ENCODE assay signal across 16 cellular contexts in the genomic region with DNA sequence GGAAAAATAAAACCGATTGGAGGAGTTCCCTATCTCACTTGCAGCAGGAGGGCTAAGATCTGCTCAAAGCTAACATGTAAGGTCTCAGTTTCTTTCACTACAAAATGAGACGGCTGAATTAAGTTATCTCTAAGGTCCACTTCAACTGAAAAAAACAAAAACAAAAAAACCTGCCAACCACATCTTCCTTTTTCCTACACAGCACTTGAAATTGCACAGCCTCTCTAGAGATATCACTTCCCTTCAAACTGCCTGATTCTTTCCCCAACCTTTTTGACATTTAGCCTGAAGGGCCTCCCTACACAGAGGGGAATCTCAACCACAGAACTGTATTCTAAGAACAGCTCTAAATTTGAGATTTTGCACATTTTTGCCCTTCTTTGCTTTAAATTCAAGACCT.
DNase-seq lines count a peak whose midpoint lies in the region; ATAC-seq and TF ChIP-seq lines count a peak whose summit lies in the region.
"Had no signal": no experiment of that assay in that cellular context is flagged by ENCODE, and none has a peak within 500 bp of the region (broad histone marks: within the 10 kb centered on the region; RNA-seq: fewer than 3 reads in every experiment).

No MANE protein-coding gene starts in this region.

- 11 to 18% methylated on average over 2 of the region's 2 CpGs for WGBS in body of pancreas, 2 donors

- TF ChIP-seq POLR2A in body of pancreas (IDR thresholded peaks at IDR 0.05): no peak

- intact Hi-C loops in dendritic cell treated with granulocyte-macrophage colony-stimulating factor and Interleukin-4, amounts not matched to agents 40 ng/mL and 50 ng/mL, for 4 days (cut with micrococcal nuclease): no loop called here
- intact Hi-C loops in body of pancreas (cut with DNase I): no loop called here

- no peaks in the 10 kb centered on the region for H3K9me3 ChIP-seq in BLaER1
- no peaks in the 10 kb centered on the region for H3K9me3 ChIP-seq in body of pancreas
- H3K9me3 ChIP-seq: A549 had no signal

- H3K9me3 Mint-ChIP-seq in dendritic cell treated with granulocyte-macrophage colony-stimulating factor and Interleukin-4, amounts not matched to agents 40 ng/mL and 50 ng/mL, for 4 days: no peaks in the 10 kb centered on the region

- peak overlapping the region; percentile 45 for H3K27ac Mint-ChIP-seq in dendritic cell treated with granulocyte-macrophage colony-stimulating factor and Interleukin-4, amounts not matched to agents 40 ng/mL and 50 ng/mL, for 4 days

- H3K4me1 Mint-ChIP-seq in dendritic cell treated with granulocyte-macrophage colony-stimulating factor and Interleukin-4, amounts not matched to agents 40 ng/mL and 50 ng/mL, for 4 days (ENCODE audit: low read depth): peaks cover 13% of the 10 kb centered on the region

- H3K4me1 ChIP-seq in BLaER1 (peaks cover 31% of the 10 kb centered on the region), body of pancreas (no peaks in the 10 kb centered on the region)
- H3K4me1 ChIP-seq: A549 had no signal

- H3K36me3 ChIP-seq in BLaER1: no peaks in the 10 kb centered on the region
- H3K36me3 ChIP-seq in body of pancreas (replicated peaks in 1 of 2; ENCODE audit: insufficient read depth in 1 of 2, low read depth in 2 of 2): no peaks in the 10 kb centered on the region

- H3K4me3 ChIP-seq in BLaER1 (no peak overlapping the region), body of pancreas (no peak overlapping the region)
- H3K4me3 ChIP-seq: A549 had no signal

- H3K9ac ChIP-seq in BLaER1: no peak overlapping the region

- no peak for TF ChIP-seq CTCF in body of pancreas (IDR thresholded peaks at IDR 0.05)

- no peaks in the 10 kb centered on the region for H3K27me3 Mint-ChIP-seq in dendritic cell treated with granulocyte-macrophage colony-stimulating factor and Interleukin-4, amounts not matched to agents 40 ng/mL and 50 ng/mL, for 4 days

- ATAC-seq in body of pancreas (no peak), HG03097 (IDR thresholded peaks at IDR 0.05; ENCODE audit: low FRiP score, unreplicated experiment) (no peak)
- ATAC-seq: A549, Panc1 had no signal

- DNase-seq in KG1 (lab: John Stamatoyannopoulos, UW) (peak; percentile 31), OCI-M1 (lab: John Stamatoyannopoulos, UW) (peak; percentile 92), NCI-H748 treated with DMSO at 0.1 percent for 48 hours (lab: John Stamatoyannopoulos, UW) (no peak), body of pancreas (no peak), COR-L47 (lab: John Stamatoyannopoulos, UW) (no peak)
- DNase-seq: H7, Karpas-422, NCI-H1417, NCI-H187 treated with DMSO at 0.1 percent for 48 hours, NCI-H526 treated with DMSO at 0.1 percent for 48 hours had no signal

- H3K27me3 ChIP-seq in BLaER1 (no peaks in the 10 kb centered on the region), body of pancreas (no peaks in the 10 kb centered on the region)

- H3K4me3 Mint-ChIP-seq in dendritic cell treated with granulocyte-macrophage colony-stimulating factor and Interleukin-4, amounts not matched to agents 40 ng/mL and 50 ng/mL, for 4 days: no peak overlapping the region

- no peaks in the 10 kb centered on the region for H3K36me3 Mint-ChIP-seq in dendritic cell treated with granulocyte-macrophage colony-stimulating factor and Interleukin-4, amounts not matched to agents 40 ng/mL and 50 ng/mL, for 4 days (ENCODE audit: low read depth)

- H3K4me2 ChIP-seq in BLaER1: peak overlapping the region; percentile 50
- H3K4me2 ChIP-seq: A549 had no signal

- no peaks in the 10 kb centered on the region for H4K20me1 ChIP-seq in BLaER1

- H3K27ac ChIP-seq in BLaER1: peak overlapping the region; percentile 12
- no peak overlapping the region for H3K27ac ChIP-seq in body of pancreas
- H3K27ac ChIP-seq: A549, C4-2B had no signal

Comparison
In these comparisons a context has a peak if more than half of its experiments do, and no peak if none do; other contexts are left out.
1. DNase-seq: peak in KG1 (single experiment) and OCI-M1 (single experiment); none in NCI-H748 treated with DMSO at 0.1 percent for 48 hours (single experiment), body of pancreas (0 of 4) and COR-L47 (single experiment).